In genomic region chr11:108008656-108009496, GRCh38 we compare ENCODE assay signal across 1 cellular context.
TF ChIP-seq lines count a peak whose summit lies in the region.

CUL5 (plus strand) TSS chr11:108008898; CDS start chr11:108009349, 451 bp downstream.

TF ChIP-seq in HepG2, 621 proteins besides CTCF, POLR2A, EP300 and RAD21 (continued from another document and continues in another):
- TF ChIP-seq, protein P1, sequence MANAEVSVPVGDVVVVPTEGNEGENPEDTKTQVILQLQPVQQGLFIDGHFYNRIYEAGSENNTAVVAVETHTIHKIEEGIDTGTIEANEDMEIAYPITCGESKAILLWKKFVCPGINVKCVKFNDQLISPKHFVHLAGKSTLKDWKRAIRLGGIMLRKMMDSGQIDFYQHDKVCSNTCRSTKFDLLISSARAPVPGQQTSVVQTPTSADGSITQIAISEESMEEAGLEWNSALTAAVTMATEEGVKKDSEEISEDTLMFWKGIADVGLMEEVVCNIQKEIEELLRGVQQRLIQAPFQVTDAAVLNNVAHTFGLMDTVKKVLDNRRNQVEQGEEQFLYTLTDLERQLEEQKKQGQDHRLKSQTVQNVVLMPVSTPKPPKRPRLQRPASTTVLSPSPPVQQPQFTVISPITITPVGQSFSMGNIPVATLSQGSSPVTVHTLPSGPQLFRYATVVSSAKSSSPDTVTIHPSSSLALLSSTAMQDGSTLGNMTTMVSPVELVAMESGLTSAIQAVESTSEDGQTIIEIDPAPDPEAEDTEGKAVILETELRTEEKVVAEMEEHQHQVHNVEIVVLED (CRISPR knock-in tag; IDR thresholded peaks at IDR 0.05; ENCODE audit: borderline replicate concordance) = peak; percentile 59; the same call in 1 of the 2 replicates
- TF ChIP-seq HNRNPK (IDR thresholded peaks at IDR 0.05; ENCODE audit: low read depth, low read length, poor library complexity, severe bottlenecking) (no peak), NR1H2 (CRISPR knock-in tag; IDR thresholded peaks at IDR 0.05; ENCODE audit: borderline replicate concordance, low read depth) (no peak; the same call in 1 of the 2 replicates), NFIC (IDR thresholded peaks at IDR 0.05; ENCODE audit: low read length) (0 out of 2 replicates have a peak, but pooled peaks have one; percentile 40), EED (CRISPR knock-in tag; IDR thresholded peaks at IDR 0.05) (peak; percentile 97), BRCA1 (CRISPR knock-in tag; IDR thresholded peaks at IDR 0.05) (0 out of 2 replicates have a peak, but pooled peaks have one; percentile 78), ZNF670 (CRISPR knock-in tag; IDR thresholded peaks at IDR 0.05; ENCODE audit: borderline replicate concordance) (no peak), FOXA1 (IDR thresholded peaks at IDR 0.05) (no peak), FOXA1 (CRISPR knock-in tag; IDR thresholded peaks at IDR 0.05) (no peak), ZNF367 (CRISPR knock-in tag; IDR thresholded peaks at IDR 0.05; ENCODE audit: borderline replicate concordance) (peak; percentile 13; the same call in 1 of the 2 replicates), YEATS4 (CRISPR knock-in tag; IDR thresholded peaks at IDR 0.05; ENCODE audit: borderline replicate concordance) (peak; percentile 97), PPARG (CRISPR knock-in tag; conservative IDR thresholded peaks at IDR 0.05) (0 out of 2 replicates have a peak, but pooled peaks have one; percentile 31), MXD4 (CRISPR knock-in tag; IDR thresholded peaks at IDR 0.05) (no peak), ZNF10 (CRISPR knock-in tag; IDR thresholded peaks at IDR 0.05; ENCODE audit: borderline replicate concordance, low read depth) (no peak), NFYC (CRISPR knock-in tag; IDR thresholded peaks at IDR 0.05) (no peak), ETS1 (CRISPR knock-in tag; IDR thresholded peaks at IDR 0.05) (no peak), HNRNPL (IDR thresholded peaks at IDR 0.05; ENCODE audit: low read depth, low read length) (no peak), RELA (CRISPR knock-in tag; IDR thresholded peaks at IDR 0.05) (peak; percentile 72; the same call in 1 of the 2 replicates), CSRNP2 (CRISPR knock-in tag; conservative IDR thresholded peaks at IDR 0.05; ENCODE audit: low read depth) (no peak), HDAC1 (CRISPR knock-in tag; IDR thresholded peaks at IDR 0.05) (peak; percentile 88), HOXA3 (CRISPR knock-in tag; IDR thresholded peaks at IDR 0.05) (peak; percentile 72), YEATS2 (CRISPR knock-in tag; IDR thresholded peaks at IDR 0.05; ENCODE audit: borderline replicate concordance) (peak; percentile 90), PLRG1 (conservative IDR thresholded peaks at IDR 0.05) (no peak), ZNF263 (CRISPR knock-in tag; IDR thresholded peaks at IDR 0.05) (peak; percentile 58; the same call in 1 of the 2 replicates), KAT2B (IDR thresholded peaks at IDR 0.05; ENCODE audit: borderline replicate concordance, low read depth, low read length) (no peak), MAZ (IDR thresholded peaks at IDR 0.05; ENCODE audit: borderline replicate concordance, low read depth, low read length) (peak; percentile 44; the same call in 1 of the 2 replicates), MAZ (CRISPR knock-in tag; IDR thresholded peaks at IDR 0.05; ENCODE audit: low read depth) (peak; percentile 84), GATAD2A (CRISPR knock-in tag; IDR thresholded peaks at IDR 0.05) (peak; percentile 51; the same call in 1 of the 2 replicates), ZNF597 (CRISPR knock-in tag; IDR thresholded peaks at IDR 0.05) (no peak), HNF4A (CRISPR knock-in tag; IDR thresholded peaks at IDR 0.05) (0 out of 2 replicates have a peak, but pooled peaks have one; percentile 3), HOXD1 (CRISPR knock-in tag; IDR thresholded peaks at IDR 0.05) (peak; percentile 77), FOXK1 (CRISPR knock-in tag; IDR thresholded peaks at IDR 0.05; ENCODE audit: borderline replicate concordance, low read depth) (peak; percentile 33), ZBTB10 (CRISPR knock-in tag; IDR thresholded peaks at IDR 0.05; ENCODE audit: borderline replicate concordance) (peak; percentile 62; the same call in 1 of the 2 replicates), ZSCAN21 (CRISPR knock-in tag; IDR thresholded peaks at IDR 0.05; ENCODE audit: borderline replicate concordance) (peak; percentile 73; the same call in 1 of the 2 replicates), DBP (CRISPR knock-in tag; IDR thresholded peaks at IDR 0.05; ENCODE audit: not compliant biosample characterization) (no peak), ZFP36L1 (CRISPR knock-in tag; IDR thresholded peaks at IDR 0.05) (peak; percentile 26; the same call in 1 of the 2 replicates), KLF16 (CRISPR knock-in tag; IDR thresholded peaks at IDR 0.05) (peak in 1 of 2 experiments; percentile 90; a peak in 2 of 4 replicates), ZNF549 (CRISPR knock-in tag; IDR thresholded peaks at IDR 0.05) (no peak), ZNF768 (CRISPR knock-in tag; IDR thresholded peaks at IDR 0.05) (peak; percentile 71)
- TF ChIP-seq, protein P2, sequence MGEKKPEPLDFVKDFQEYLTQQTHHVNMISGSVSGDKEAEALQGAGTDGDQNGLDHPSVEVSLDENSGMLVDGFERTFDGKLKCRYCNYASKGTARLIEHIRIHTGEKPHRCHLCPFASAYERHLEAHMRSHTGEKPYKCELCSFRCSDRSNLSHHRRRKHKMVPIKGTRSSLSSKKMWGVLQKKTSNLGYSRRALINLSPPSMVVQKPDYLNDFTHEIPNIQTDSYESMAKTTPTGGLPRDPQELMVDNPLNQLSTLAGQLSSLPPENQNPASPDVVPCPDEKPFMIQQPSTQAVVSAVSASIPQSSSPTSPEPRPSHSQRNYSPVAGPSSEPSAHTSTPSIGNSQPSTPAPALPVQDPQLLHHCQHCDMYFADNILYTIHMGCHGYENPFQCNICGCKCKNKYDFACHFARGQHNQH (CRISPR knock-in tag; IDR thresholded peaks at IDR 0.05) = peak; percentile 55; the same call in 1 of the 2 replicates
- TF ChIP-seq, protein P3, sequence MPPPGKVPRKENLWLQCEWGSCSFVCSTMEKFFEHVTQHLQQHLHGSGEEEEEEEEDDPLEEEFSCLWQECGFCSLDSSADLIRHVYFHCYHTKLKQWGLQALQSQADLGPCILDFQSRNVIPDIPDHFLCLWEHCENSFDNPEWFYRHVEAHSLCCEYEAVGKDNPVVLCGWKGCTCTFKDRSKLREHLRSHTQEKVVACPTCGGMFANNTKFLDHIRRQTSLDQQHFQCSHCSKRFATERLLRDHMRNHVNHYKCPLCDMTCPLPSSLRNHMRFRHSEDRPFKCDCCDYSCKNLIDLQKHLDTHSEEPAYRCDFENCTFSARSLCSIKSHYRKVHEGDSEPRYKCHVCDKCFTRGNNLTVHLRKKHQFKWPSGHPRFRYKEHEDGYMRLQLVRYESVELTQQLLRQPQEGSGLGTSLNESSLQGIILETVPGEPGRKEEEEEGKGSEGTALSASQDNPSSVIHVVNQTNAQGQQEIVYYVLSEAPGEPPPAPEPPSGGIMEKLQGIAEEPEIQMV (CRISPR knock-in tag; IDR thresholded peaks at IDR 0.05; ENCODE audit: low read depth) = no peak
- TF ChIP-seq, protein P4, sequence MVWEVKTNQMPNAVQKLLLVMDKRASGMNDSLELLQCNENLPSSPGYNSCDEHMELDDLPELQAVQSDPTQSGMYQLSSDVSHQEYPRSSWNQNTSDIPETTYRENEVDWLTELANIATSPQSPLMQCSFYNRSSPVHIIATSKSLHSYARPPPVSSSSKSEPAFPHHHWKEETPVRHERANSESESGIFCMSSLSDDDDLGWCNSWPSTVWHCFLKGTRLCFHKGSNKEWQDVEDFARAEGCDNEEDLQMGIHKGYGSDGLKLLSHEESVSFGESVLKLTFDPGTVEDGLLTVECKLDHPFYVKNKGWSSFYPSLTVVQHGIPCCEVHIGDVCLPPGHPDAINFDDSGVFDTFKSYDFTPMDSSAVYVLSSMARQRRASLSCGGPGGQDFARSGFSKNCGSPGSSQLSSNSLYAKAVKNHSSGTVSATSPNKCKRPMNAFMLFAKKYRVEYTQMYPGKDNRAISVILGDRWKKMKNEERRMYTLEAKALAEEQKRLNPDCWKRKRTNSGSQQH (CRISPR knock-in tag; IDR thresholded peaks at IDR 0.05; ENCODE audit: low read depth) = 0 out of 2 replicates have a peak, but pooled peaks have one; percentile 42
- TF ChIP-seq, protein P5, sequence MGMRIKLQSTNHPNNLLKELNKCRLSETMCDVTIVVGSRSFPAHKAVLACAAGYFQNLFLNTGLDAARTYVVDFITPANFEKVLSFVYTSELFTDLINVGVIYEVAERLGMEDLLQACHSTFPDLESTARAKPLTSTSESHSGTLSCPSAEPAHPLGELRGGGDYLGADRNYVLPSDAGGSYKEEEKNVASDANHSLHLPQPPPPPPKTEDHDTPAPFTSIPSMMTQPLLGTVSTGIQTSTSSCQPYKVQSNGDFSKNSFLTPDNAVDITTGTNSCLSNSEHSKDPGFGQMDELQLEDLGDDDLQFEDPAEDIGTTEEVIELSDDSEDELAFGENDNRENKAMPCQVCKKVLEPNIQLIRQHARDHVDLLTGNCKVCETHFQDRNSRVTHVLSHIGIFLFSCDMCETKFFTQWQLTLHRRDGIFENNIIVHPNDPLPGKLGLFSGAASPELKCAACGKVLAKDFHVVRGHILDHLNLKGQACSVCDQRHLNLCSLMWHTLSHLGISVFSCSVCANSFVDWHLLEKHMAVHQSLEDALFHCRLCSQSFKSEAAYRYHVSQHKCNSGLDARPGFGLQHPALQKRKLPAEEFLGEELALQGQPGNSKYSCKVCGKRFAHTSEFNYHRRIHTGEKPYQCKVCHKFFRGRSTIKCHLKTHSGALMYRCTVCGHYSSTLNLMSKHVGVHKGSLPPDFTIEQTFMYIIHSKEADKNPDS (CRISPR knock-in tag; IDR thresholded peaks at IDR 0.05) = peak; percentile 46; the same call in 1 of the 2 replicates
- TF ChIP-seq, protein P6, sequence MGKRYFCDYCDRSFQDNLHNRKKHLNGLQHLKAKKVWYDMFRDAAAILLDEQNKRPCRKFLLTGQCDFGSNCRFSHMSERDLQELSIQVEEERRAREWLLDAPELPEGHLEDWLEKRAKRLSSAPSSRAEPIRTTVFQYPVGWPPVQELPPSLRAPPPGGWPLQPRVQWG (CRISPR knock-in tag; IDR thresholded peaks at IDR 0.05; ENCODE audit: borderline replicate concordance, low read depth) = no peak
- TF ChIP-seq, protein P7, sequence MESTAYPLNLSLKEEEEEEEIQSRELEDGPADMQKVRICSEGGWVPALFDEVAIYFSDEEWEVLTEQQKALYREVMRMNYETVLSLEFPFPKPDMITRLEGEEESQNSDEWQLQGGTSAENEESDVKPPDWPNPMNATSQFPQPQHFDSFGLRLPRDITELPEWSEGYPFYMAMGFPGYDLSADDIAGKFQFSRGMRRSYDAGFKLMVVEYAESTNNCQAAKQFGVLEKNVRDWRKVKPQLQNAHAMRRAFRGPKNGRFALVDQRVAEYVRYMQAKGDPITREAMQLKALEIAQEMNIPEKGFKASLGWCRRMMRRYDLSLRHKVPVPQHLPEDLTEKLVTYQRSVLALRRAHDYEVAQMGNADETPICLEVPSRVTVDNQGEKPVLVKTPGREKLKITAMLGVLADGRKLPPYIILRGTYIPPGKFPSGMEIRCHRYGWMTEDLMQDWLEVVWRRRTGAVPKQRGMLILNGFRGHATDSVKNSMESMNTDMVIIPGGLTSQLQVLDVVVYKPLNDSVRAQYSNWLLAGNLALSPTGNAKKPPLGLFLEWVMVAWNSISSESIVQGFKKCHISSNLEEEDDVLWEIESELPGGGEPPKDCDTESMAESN (CRISPR knock-in tag; conservative IDR thresholded peaks at IDR 0.05) = no peak; the same call in 1 of the 2 replicates
